ENCODE assay signal across 18 cellular contexts in the genomic region with DNA sequence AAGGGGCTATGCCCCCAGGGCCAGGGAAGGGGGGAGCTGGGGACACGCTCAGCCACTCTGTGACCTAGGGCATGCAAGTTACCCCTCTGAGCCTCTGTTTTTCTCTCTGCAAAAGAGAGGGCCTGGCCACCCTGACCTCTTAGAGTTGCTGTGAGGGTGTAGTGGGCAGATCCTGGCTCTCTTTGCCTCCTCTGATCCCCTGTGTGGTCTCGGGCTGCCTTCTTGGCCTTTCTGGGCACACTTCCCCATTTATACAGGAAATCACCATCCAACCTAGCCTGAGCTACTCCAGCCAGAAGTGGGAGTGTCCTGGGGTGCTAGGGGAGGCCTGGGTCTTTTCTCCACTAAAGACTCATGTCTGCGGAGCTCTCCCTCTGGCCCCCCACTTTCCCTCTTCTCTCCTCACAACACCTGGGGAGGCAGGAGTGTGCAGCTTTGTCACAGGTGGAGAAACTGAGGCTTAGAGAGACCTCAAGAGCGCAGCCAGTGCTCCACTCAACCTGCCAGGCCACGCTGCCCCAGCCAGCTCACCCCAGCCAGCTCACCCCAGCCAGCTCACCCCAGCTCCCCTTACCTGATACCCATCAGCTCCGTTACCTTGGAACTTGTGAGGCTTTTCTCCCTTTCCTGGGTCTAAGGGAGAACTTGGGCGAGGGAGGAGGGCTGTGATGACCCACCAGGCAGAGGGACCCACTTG. TPM values are rescaled to one million over a fixed set of nuclear protein-coding genes. Genes with fewer than 3 reads are reported as not detected.
DNase-seq lines count a peak whose midpoint lies in the region; ATAC-seq and TF ChIP-seq lines count a peak whose summit lies in the region.
"Had no signal": no experiment of that assay in that cellular context is flagged by ENCODE, and none has a peak within 500 bp of the region (broad histone marks: within the 10 kb centered on the region; RNA-seq: fewer than 3 reads in every experiment).

No MANE protein-coding gene starts in this region.

- POLR2A ChIA-PET in IMR-90 (lab: Charles Lee; ENCODE audit: unreplicated experiment) = no interaction called here
- POLR2A ChIA-PET in RWPE1 (lab: Yijun Ruan, JAX; ENCODE audit: low non-redundant PET) = no interaction called here

- BruUV-seq in IMR-90 (replicated peaks; lab: Mats Ljungman, UMichigan) = no TSS peak

- intact Hi-C loops in IMR-90 (cut with micrococcal nuclease) = no loop called here

- in situ Hi-C loops in IMR-90 (cut with MboI; ENCODE audit: low sequenced_read_pairs) = no loop called here

- DNase-seq in AML-193 (lab: John Stamatoyannopoulos, UW) (peak; percentile 26 to 38), IMR-90 (no peak), RWPE1 (ENCODE audit: low spot score) (no peak), hepatocyte (ENCODE audit: low spot score) (no peak), T-helper 9 cell (no peak), foreskin fibroblast (no peak)
- DNase-seq in natural killer cell treated with Interleukin-12 subunit alpha and Interleukin-12 subunit beta and Interleukin-15 and Interleukin-18, amount 100 ng/mL, for 72 hours (ENCODE audit: low spot score) = no peak
- DNase-seq: activated CD4-positive, CD25-positive, alpha-beta regulatory T cell treated with anti-CD3 and anti-CD28 coated beads, Interleukin-2, amount 50 U/mL, for 72 hours; aorta; foreskin melanocyte; NCI-H1930; NCI-H510A treated with DMSO at 0.1 percent for 48 hours; stimulated activated CD4-positive, alpha-beta T cell treated with anti-CD3 and anti-CD28 coated beads, Interleukin-15, amount 100 ng/mL, for 24 hours; T-cell had no signal

- H2BK20ac ChIP-seq in IMR-90 (ENCODE audit: low read depth, low read length) = no peak overlapping the region

- no peak overlapping the region for H3K23ac ChIP-seq in IMR-90 (ENCODE audit: low read depth, low read length)

- H2AK9ac ChIP-seq in IMR-90 (replicated peaks; ENCODE audit: low read depth, low read length, poor library complexity) = no peak overlapping the region

- no peak overlapping the region for H4K91ac ChIP-seq in IMR-90 (ENCODE audit: insufficient read depth, low read depth, low read length)

- H4K5ac ChIP-seq in IMR-90 (ENCODE audit: low read depth, low read length) = no peak overlapping the region

- no peaks in the 10 kb centered on the region for H3K9me3 Mint-ChIP-seq in natural killer cell treated with Interleukin-12 subunit alpha and Interleukin-12 subunit beta and Interleukin-15 and Interleukin-18, amount 100 ng/mL, for 72 hours
- H3K9me3 Mint-ChIP-seq: nephron progenitor cell, T-cell had no signal

- no peaks in the 10 kb centered on the region for H3K79me2 ChIP-seq in hepatocyte

- no peak for ATAC-seq in IMR-90 (ENCODE audit: low read depth)
- ATAC-seq in natural killer cell treated with Interleukin-12 subunit alpha and Interleukin-12 subunit beta and Interleukin-15 and Interleukin-18, amount 100 ng/mL, for 72 hours = no peak
- ATAC-seq: T-cell had no signal

- H4K20me1 ChIP-seq in IMR-90 (ENCODE audit: insufficient read depth, low read length) (no peaks in the 10 kb centered on the region), hepatocyte (ENCODE audit: insufficient read depth, poor library complexity, severe bottlenecking) (no peaks in the 10 kb centered on the region)

- H3K4me3 ChIP-seq in IMR-90 (ENCODE audit: insufficient read depth, low read depth, low read length) = no peak overlapping the region
- H3K4me3 ChIP-seq in ectodermal cell (ENCODE audit: insufficient read depth, low read depth, low read length) = no peak overlapping the region
- no peak overlapping the region for H3K4me3 ChIP-seq in hepatocyte
- no peak overlapping the region for H3K4me3 ChIP-seq in foreskin fibroblast (ENCODE audit: low read depth in 1 of 2, low read length in 2 of 2)
- H3K4me3 ChIP-seq: lung, vagina had no signal

- dilution Hi-C loops in IMR-90 (cut with HindIII; ENCODE audit: low sequenced_read_pairs, unreplicated experiment) = no loop called here

- peaks cover 37% of the 10 kb centered on the region for H3K27me3 ChIP-seq in IMR-90 (ENCODE audit: control insufficient read depth, insufficient read depth, low read length)
- peaks cover 31% of the 10 kb centered on the region for H3K27me3 ChIP-seq in ectodermal cell (ENCODE audit: control insufficient read depth, insufficient read depth, low read length, poor library complexity, severe bottlenecking)
- H3K27me3 ChIP-seq in hepatocyte = peaks cover 9% of the 10 kb centered on the region
- H3K27me3 ChIP-seq: vagina had no signal

- H2BK5ac ChIP-seq in IMR-90 (ENCODE audit: low read depth, low read length, poor library complexity, severe bottlenecking) = no peak overlapping the region

- no peak overlapping the region for H2BK120ac ChIP-seq in IMR-90 (ENCODE audit: low read depth, low read length)

- no peak overlapping the region for H2AK5ac ChIP-seq in IMR-90 (ENCODE audit: low read depth, low read length)

- H3K79me1 ChIP-seq in IMR-90 (ENCODE audit: low read depth in 1 of 2, low read length in 2 of 2) = no peaks in the 10 kb centered on the region

- no peaks in the 10 kb centered on the region for H3K9me2 ChIP-seq in hepatocyte (replicated peaks; ENCODE audit: insufficient read depth)

- H3K56ac ChIP-seq in IMR-90 (ENCODE audit: extremely low read depth, insufficient read depth, low read length) = no peak overlapping the region

- H3K9ac ChIP-seq in IMR-90 (ENCODE audit: low read depth, low read length) = no peak overlapping the region

- TF ChIP-seq CTCF in IMR-90 (conservative IDR thresholded peaks at IDR 0.05; ENCODE audit: low read depth, low read length) (no peak), RWPE1 (conservative IDR thresholded peaks at IDR 0.05; ENCODE audit: low read depth) (no peak), hepatocyte (IDR thresholded peaks at IDR 0.05; ENCODE audit: poor library complexity) (no peak), foreskin fibroblast (IDR thresholded peaks at IDR 0.05; ENCODE audit: low read depth, low read length) (no peak)

- TF ChIP-seq POLR2A in IMR-90 (IDR thresholded peaks at IDR 0.05; ENCODE audit: low read depth, low read length) = no peak

- H3K4me2 ChIP-seq in IMR-90 (ENCODE audit: low read depth, low read length) = no peak overlapping the region
- no peak overlapping the region for H3K4me2 ChIP-seq in hepatocyte

- 100% methylated on average over 1 of the region's 7 CpGs; no CpG with 5 or more reads in 1 of the 2 experiments for WGBS in IMR-90 (ENCODE audit: extremely low coverage in 2 of 2, insufficient read length in 1 of 2), 2 experiments
- 80 to 81% methylated on average over 7 of the region's 7 CpGs for WGBS in ectodermal cell, 2 experiments
- 84% methylated on average over 6 of the region's 7 CpGs for WGBS in hepatocyte (ENCODE audit: low lambda C conversion rate, missing lambda C conversion rate)

- no peaks in the 10 kb centered on the region for H3K36me3 Mint-ChIP-seq in natural killer cell treated with Interleukin-12 subunit alpha and Interleukin-12 subunit beta and Interleukin-15 and Interleukin-18, amount 100 ng/mL, for 72 hours
- H3K36me3 Mint-ChIP-seq: T-cell had no signal

- no peak overlapping the region for H3K27ac ChIP-seq in IMR-90 (ENCODE audit: insufficient read depth, low read length)
- H3K27ac ChIP-seq in RWPE1 = peak overlapping the region; percentile 26
- H3K27ac ChIP-seq in ectodermal cell (ENCODE audit: insufficient read depth, low read depth, low read length, poor library complexity, severe bottlenecking) = peak overlapping the region; percentile 11
- H3K27ac ChIP-seq in hepatocyte = no peak overlapping the region
- H3K27ac ChIP-seq: vagina had no signal

- no peaks in the 10 kb centered on the region for H3K9me1 ChIP-seq in IMR-90 (ENCODE audit: insufficient read depth, low read length)

- H3K4me1 Mint-ChIP-seq in natural killer cell treated with Interleukin-12 subunit alpha and Interleukin-12 subunit beta and Interleukin-15 and Interleukin-18, amount 100 ng/mL, for 72 hours (ENCODE audit: low read depth in 2 of 2) = peaks cover 5% of the 10 kb centered on the region in 2 donors

- H3K27me3 Mint-ChIP-seq in natural killer cell treated with Interleukin-12 subunit alpha and Interleukin-12 subunit beta and Interleukin-15 and Interleukin-18, amount 100 ng/mL, for 72 hours = peaks cover 6 to 8% of the 10 kb centered on the region in 2 donors

- H4K8ac ChIP-seq in IMR-90 (ENCODE audit: low read depth in 2 of 2, low read length in 2 of 2) = no peak overlapping the region

- H2BK15ac ChIP-seq in IMR-90 (ENCODE audit: low read depth, low read length) = no peak overlapping the region

- no peaks in the 10 kb centered on the region for H3K4me1 ChIP-seq in IMR-90 (ENCODE audit: control insufficient read depth, insufficient read depth, low read length)
- peaks cover 60% of the 10 kb centered on the region for H3K4me1 ChIP-seq in ectodermal cell (ENCODE audit: control insufficient read depth, insufficient read depth, low read length)
- no peaks in the 10 kb centered on the region for H3K4me1 ChIP-seq in hepatocyte (ENCODE audit: insufficient read depth)

- H3K4me3 Mint-ChIP-seq in natural killer cell treated with Interleukin-12 subunit alpha and Interleukin-12 subunit beta and Interleukin-15 and Interleukin-18, amount 100 ng/mL, for 72 hours = no peak overlapping the region
- H3K4me3 Mint-ChIP-seq: nephron progenitor cell, T-cell had no signal

- CTCF ChIA-PET in IMR-90 (lab: Yijun Ruan, JAX) (no interaction called here), RWPE1 (lab: Yijun Ruan, JAX) (no interaction called here)

- H3K27ac Mint-ChIP-seq in natural killer cell treated with Interleukin-12 subunit alpha and Interleukin-12 subunit beta and Interleukin-15 and Interleukin-18, amount 100 ng/mL, for 72 hours = no peak overlapping the region
- H3K27ac Mint-ChIP-seq: nephron progenitor cell, T-cell had no signal

- TF ChIP-seq RAD21 in IMR-90 (IDR thresholded peaks at IDR 0.05; ENCODE audit: low read length) = no peak

- H2AFZ ChIP-seq in IMR-90 (replicated peaks; ENCODE audit: low read length, poor library complexity) (peak overlapping the region; percentile 27), hepatocyte (no peak overlapping the region)

- H3K18ac ChIP-seq in IMR-90 (ENCODE audit: low read depth, low read length) = no peak overlapping the region

- no peaks in the 10 kb centered on the region for H3K36me3 ChIP-seq in IMR-90 (ENCODE audit: control insufficient read depth, insufficient read depth, low read length)
- H3K36me3 ChIP-seq in ectodermal cell (ENCODE audit: control insufficient read depth, insufficient read depth, low read length) = no peaks in the 10 kb centered on the region
- H3K36me3 ChIP-seq in hepatocyte (replicated peaks; ENCODE audit: insufficient read depth, low read depth) = no peaks in the 10 kb centered on the region
- H3K36me3 ChIP-seq: vagina had no signal

- H3K9me3 ChIP-seq in IMR-90 (ENCODE audit: control insufficient read depth, insufficient read depth, low read length) (no peaks in the 10 kb centered on the region), ectodermal cell (ENCODE audit: control insufficient read depth, low read length) (no peaks in the 10 kb centered on the region), hepatocyte (ENCODE audit: low read depth) (no peaks in the 10 kb centered on the region)
- H3K9me3 ChIP-seq: vagina had no signal

- H3K4ac ChIP-seq in IMR-90 (ENCODE audit: low read depth, low read length) = no peak overlapping the region

- H3K14ac ChIP-seq in IMR-90 (replicated peaks; ENCODE audit: low read depth, low read length) = no peak overlapping the region

RNA-seq across cellular contexts. Expression of a gene that starts 1.4 kb away (rescaled TPM):
- under 0.01 and 0.18 TPM in 2 replicates for total RNA-seq in IMR-90 (2012; rRNA removed)
- 0.09 TPM in 2 replicates for polyA plus RNA-seq in IMR-90 (2012; rRNA removed)
- 0.20 TPM in 1 of 2 replicates, not detected in the other for polyA plus RNA-seq in IMR-90 (2012; cell fraction: cytosol; rRNA removed)
- polyA plus RNA-seq in IMR-90 (2012; cell fraction: nucleus; rRNA removed; ENCODE audit: low replicate concordance) = 0.83 and 1.3 TPM in 2 replicates
- polyA plus RNA-seq in ectodermal cell (2013, experiment 1 of 4) = 14.5 TPM
- 16.8 TPM for polyA plus RNA-seq in ectodermal cell (2013, experiment 2 of 4)
- 8.0 TPM for polyA plus RNA-seq in ectodermal cell (2013, experiment 3 of 4)
- polyA plus RNA-seq in ectodermal cell (2013, experiment 4 of 4) = 9.9 TPM
- 1 to 10 TPM in 1 of 2 donors, not detected in 1; 1.5 TPM for total RNA-seq in natural killer cell treated with Interleukin-12 subunit alpha and Interleukin-12 subunit beta and Interleukin-15 and Interleukin-18, amount 100 ng/mL, for 72 hours
- 1.3 and 3.1 TPM in 2 replicates for total RNA-seq in hepatocyte
- polyA plus RNA-seq in hepatocyte = 1.7 and 2.1 TPM in 2 replicates
- total RNA-seq: vagina had no signal

RNA-seq across cellular contexts. Expression of a gene that starts 13.7 kb away (rescaled TPM):
- total RNA-seq in IMR-90 (2012; rRNA removed) (19.2 and 22.8 TPM in 2 replicates), hepatocyte (28.1 and 41.3 TPM in 2 replicates)
- polyA plus RNA-seq in IMR-90 (2012; rRNA removed) (41.3 and 43.8 TPM in 2 replicates), hepatocyte (50.4 and 65.4 TPM in 2 replicates)
- polyA plus RNA-seq in IMR-90 (2012; cell fraction: cytosol; rRNA removed) = 11.2 and 23.0 TPM in 2 replicates
- 241 and 472 TPM in 2 replicates for polyA plus RNA-seq in IMR-90 (2012; cell fraction: nucleus; rRNA removed; ENCODE audit: low replicate concordance)
- 54.3 TPM for polyA plus RNA-seq in ectodermal cell (2013, experiment 1 of 4)
- polyA plus RNA-seq in ectodermal cell (2013, experiment 2 of 4) = 56.9 TPM
- polyA plus RNA-seq in ectodermal cell (2013, experiment 3 of 4) = 33.7 TPM
- 37.1 TPM for polyA plus RNA-seq in ectodermal cell (2013, experiment 4 of 4)
- total RNA-seq in natural killer cell treated with Interleukin-12 subunit alpha and Interleukin-12 subunit beta and Interleukin-15 and Interleukin-18, amount 100 ng/mL, for 72 hours = 100 to 1,000 TPM in 1 of 2 donors, 10 to 100 TPM in 1; 76.2 to 133 TPM

RNA-seq across cellular contexts. Expression of a gene that starts 33.5 kb away (rescaled TPM):
- 13.3 and 14.2 TPM in 2 replicates for total RNA-seq in IMR-90 (2012; rRNA removed)
- polyA plus RNA-seq in IMR-90 (2012; rRNA removed) = 19.8 and 23.2 TPM in 2 replicates
- polyA plus RNA-seq in IMR-90 (2012; cell fraction: cytosol; rRNA removed) = 20.8 and 28.8 TPM in 2 replicates
- polyA plus RNA-seq in IMR-90 (2012; cell fraction: nucleus; rRNA removed; ENCODE audit: low replicate concordance) = 38.3 and 68.2 TPM in 2 replicates
- polyA plus RNA-seq in ectodermal cell (2013, experiment 1 of 4) = 31.1 TPM
- 38.6 TPM for polyA plus RNA-seq in ectodermal cell (2013, experiment 2 of 4)
- 27.1 TPM for polyA plus RNA-seq in ectodermal cell (2013, experiment 3 of 4)
- 31.5 TPM for polyA plus RNA-seq in ectodermal cell (2013, experiment 4 of 4)
- total RNA-seq in natural killer cell treated with Interleukin-12 subunit alpha and Interleukin-12 subunit beta and Interleukin-15 and Interleukin-18, amount 100 ng/mL, for 72 hours = 10 to 100 TPM; 20.4 to 30.7 TPM
- total RNA-seq in hepatocyte = 26.2 and 38.4 TPM in 2 replicates
- polyA plus RNA-seq in hepatocyte = 40.5 and 41.2 TPM in 2 replicates

RNA-seq across cellular contexts. Expression of a gene that starts 46.5 kb away (rescaled TPM):
- total RNA-seq in IMR-90 (2012; rRNA removed) (0.56 and 0.90 TPM in 2 replicates), hepatocyte (3.3 and 14.4 TPM in 2 replicates)
- polyA plus RNA-seq in IMR-90 (2012; rRNA removed) (1.4 and 1.6 TPM in 2 replicates), hepatocyte (8.0 and 12.9 TPM in 2 replicates)
- polyA plus RNA-seq in IMR-90 (2012; cell fraction: cytosol; rRNA removed) = 1.0 and 1.2 TPM in 2 replicates
- 16.1 and 24.8 TPM in 2 replicates for polyA plus RNA-seq in IMR-90 (2012; cell fraction: nucleus; rRNA removed; ENCODE audit: low replicate concordance)
- 2.6 TPM for polyA plus RNA-seq in ectodermal cell (2013, experiment 1 of 4)
- polyA plus RNA-seq in ectodermal cell (2013, experiment 2 of 4) = 2.1 TPM
- 1.9 TPM for polyA plus RNA-seq in ectodermal cell (2013, experiment 3 of 4)
- polyA plus RNA-seq in ectodermal cell (2013, experiment 4 of 4) = 2.6 TPM
- total RNA-seq in natural killer cell treated with Interleukin-12 subunit alpha and Interleukin-12 subunit beta and Interleukin-15 and Interleukin-18, amount 100 ng/mL, for 72 hours = not detected

RNA-seq across cellular contexts. Expression of a gene that starts 51.2 kb away (rescaled TPM):
- total RNA-seq in IMR-90 (2012; rRNA removed) (35.5 and 35.8 TPM in 2 replicates), hepatocyte (46.5 and 49.2 TPM in 2 replicates)
- polyA plus RNA-seq in IMR-90 (2012; rRNA removed) (18.7 and 20.6 TPM in 2 replicates), hepatocyte (30.7 and 31.8 TPM in 2 replicates)
- 10.2 and 12.1 TPM in 2 replicates for polyA plus RNA-seq in IMR-90 (2012; cell fraction: cytosol; rRNA removed)
- 8.6 and 11.6 TPM in 2 replicates for polyA plus RNA-seq in IMR-90 (2012; cell fraction: nucleus; rRNA removed; ENCODE audit: low replicate concordance)
- 87.1 TPM for polyA plus RNA-seq in ectodermal cell (2013, experiment 1 of 4)
- polyA plus RNA-seq in ectodermal cell (2013, experiment 2 of 4) = 94.2 TPM
- 52.8 TPM for polyA plus RNA-seq in ectodermal cell (2013, experiment 3 of 4)
- 57.3 TPM for polyA plus RNA-seq in ectodermal cell (2013, experiment 4 of 4)
- total RNA-seq in natural killer cell treated with Interleukin-12 subunit alpha and Interleukin-12 subunit beta and Interleukin-15 and Interleukin-18, amount 100 ng/mL, for 72 hours = 100 to 1,000 TPM in 1 of 2 donors, 10 to 100 TPM in 1; 78.4 to 105 TPM

Comparison
In these comparisons a context has a peak if more than half of its experiments do, and no peak if none do; other contexts are left out.
1. DNase-seq: peak in AML-193 (2 of 2); none in IMR-90 (single experiment), RWPE1 (single experiment), natural killer cell treated with Interleukin-12 subunit alpha and Interleukin-12 subunit beta and Interleukin-15 and Interleukin-18, amount 100 ng/mL, for 72 hours (single experiment), hepatocyte (single experiment), T-helper 9 cell (single experiment) and foreskin fibroblast (0 of 2).
2. H3K27ac ChIP-seq: peak in RWPE1 (single experiment) and ectodermal cell (single experiment); none in IMR-90 (single experiment) and hepatocyte (single experiment).